8 cellular contexts compared by ENCODE assay signal in genomic region chr10:124152781-124153600, GRCh38. TPM values are rescaled to one million over a fixed set of nuclear protein-coding genes. Genes with fewer than 3 reads are reported as not detected.
A peak's percentile ranks its signal among the peaks of the same experiment; 100 is the strongest.
DNase-seq lines count a peak whose midpoint lies in the region; ATAC-seq and TF ChIP-seq lines count a peak whose summit lies in the region.

No MANE protein-coding gene starts in this region.

- no peak for TF ChIP-seq CTCF in fibroblast of villous mesenchyme (IDR thresholded peaks at IDR 0.05; ENCODE audit: insufficient read depth, low read depth, low read length)
- no peak for TF ChIP-seq CTCF in parathyroid adenoma (IDR thresholded peaks at IDR 0.05)

- ATAC-seq in HG03095 (IDR thresholded peaks at IDR 0.05; ENCODE audit: unreplicated experiment), result peak; percentile 85

- no peak overlapping the region for H3K9ac ChIP-seq in parathyroid adenoma

- H3K79me2 ChIP-seq in parathyroid adenoma, result no peaks in the 10 kb centered on the region

- no peaks in the 10 kb centered on the region for H3K9me3 ChIP-seq in parathyroid adenoma (ENCODE audit: control insufficient read depth, low read length)

- H3K4me2 ChIP-seq in parathyroid adenoma (ENCODE audit: low read length), result no peak overlapping the region

- no peaks in the 10 kb centered on the region for H3K27me3 ChIP-seq in parathyroid adenoma (ENCODE audit: control insufficient read depth, insufficient read depth, low read length)

- peaks cover 10% of the 10 kb centered on the region for H3K4me1 ChIP-seq in parathyroid adenoma

- H3K36me3 ChIP-seq in parathyroid adenoma (ENCODE audit: control insufficient read depth, insufficient read depth, low read length), result no peaks in the 10 kb centered on the region

- H2AFZ ChIP-seq in parathyroid adenoma, result peak overlapping the region; percentile 82

- H3K4me3 ChIP-seq in fibroblast of villous mesenchyme (ENCODE audit: low read depth, low read length) (no peak overlapping the region), parathyroid adenoma (ENCODE audit: low read depth, low read length) (no peak overlapping the region)

- no peak overlapping the region for H3K27ac ChIP-seq in parathyroid adenoma

- DNase-seq in SIG-M5 treated with dmso at 0.1 percent for 504 hours (lab: John Stamatoyannopoulos, UW; ENCODE audit: unreplicated experiment), result peak; percentile 11
- no peak for DNase-seq in SIG-M5 (lab: John Stamatoyannopoulos, UW)
- peak; percentile 46 for DNase-seq in NCI-H2196 treated with DMSO at 0.1 percent for 48 hours (lab: John Stamatoyannopoulos, UW; ENCODE audit: unreplicated experiment)
- DNase-seq in activated T-cell treated with anti-CD3 and anti-CD28 coated beads for 4 hours, result peak; percentile 5
- peak; percentile 86 for DNase-seq in fibroblast of villous mesenchyme (ENCODE audit: low read depth)
- DNase-seq in HuH-7 (ENCODE audit: low spot score), result no peak

RNA-seq across cellular contexts. Expression of gene CHST15, which starts 59.6 kb away (rescaled TPM):
- total RNA-seq in fibroblast of villous mesenchyme, result 7.4 and 16.4 TPM in 2 replicates

Comparison
In these comparisons a context has a peak if more than half of its experiments do, and no peak if none do; other contexts are left out.
1. DNase-seq: peak in SIG-M5 treated with dmso at 0.1 percent for 504 hours (single experiment), NCI-H2196 treated with DMSO at 0.1 percent for 48 hours (single experiment), activated T-cell treated with anti-CD3 and anti-CD28 coated beads for 4 hours (single experiment) and fibroblast of villous mesenchyme (single experiment); none in SIG-M5 (single experiment) and HuH-7 (single experiment).